Comparison of ENCODE assay signal across 8 cellular contexts in genomic region chr1:207309775-207310273, GRCh38. TPM values are rescaled to one million over a fixed set of nuclear protein-coding genes. Genes with fewer than 3 reads are reported as not detected.
DNase-seq lines count a peak whose midpoint lies in the region; ATAC-seq and TF ChIP-seq lines count a peak whose summit lies in the region.

No MANE protein-coding gene starts in this region.

- H3K27ac Mint-ChIP-seq in activated T-cell treated with anti-CD3 and anti-CD28 coated beads, Interleukin-2, amount 50 U/mL, for 24 hours = no peak overlapping the region

- H3K27ac ChIP-seq in SJCRH30 (peak overlapping the region; percentile 35), esophagus squamous epithelium (peak overlapping the region in 3 of 4 donors; percentile 55 to 66 (median 63)), osteoblast (ENCODE audit: low read depth, low read length) (no peak overlapping the region)

- no peak for TF ChIP-seq POLR2A in esophagus squamous epithelium (IDR thresholded peaks at IDR 0.05)

- H3K4me3 Mint-ChIP-seq in activated T-cell treated with anti-CD3 and anti-CD28 coated beads, Interleukin-2, amount 50 U/mL, for 24 hours = peak overlapping the region; percentile 18

- ATAC-seq in HG02642 (IDR thresholded peaks at IDR 0.05; ENCODE audit: poor library complexity, unreplicated experiment) = no peak

- peak overlapping the region; percentile 65 for H3K4me2 ChIP-seq in osteoblast (ENCODE audit: insufficient read depth, low read length)

- H3K4me1 ChIP-seq in SJCRH30 (peaks cover 20% of the 10 kb centered on the region), esophagus squamous epithelium (peaks cover 6 to 27% (median 10%) of the 10 kb centered on the region in 3 donors), osteoblast (ENCODE audit: insufficient read depth, low read length) (peaks cover 6% of the 10 kb centered on the region)

- H3K27me3 Mint-ChIP-seq in activated T-cell treated with anti-CD3 and anti-CD28 coated beads, Interleukin-2, amount 50 U/mL, for 24 hours = no peaks in the 10 kb centered on the region

- H3K79me2 ChIP-seq in osteoblast (ENCODE audit: insufficient read depth, low read length) = no peaks in the 10 kb centered on the region

- H3K4me1 Mint-ChIP-seq in activated T-cell treated with anti-CD3 and anti-CD28 coated beads, Interleukin-2, amount 50 U/mL, for 24 hours (ENCODE audit: low read depth) = peaks cover 22% of the 10 kb centered on the region

- H3K36me3 Mint-ChIP-seq in activated T-cell treated with anti-CD3 and anti-CD28 coated beads, Interleukin-2, amount 50 U/mL, for 24 hours (ENCODE audit: low read depth) = no peaks in the 10 kb centered on the region

- TF ChIP-seq CTCF in esophagus squamous epithelium (IDR thresholded peaks at IDR 0.05) (no peak), osteoblast (IDR thresholded peaks at IDR 0.05; ENCODE audit: extremely low read depth, low read depth, low read length) (no peak)

- no peaks in the 10 kb centered on the region for H3K9me3 Mint-ChIP-seq in activated T-cell treated with anti-CD3 and anti-CD28 coated beads, Interleukin-2, amount 50 U/mL, for 24 hours

- H3K27me3 ChIP-seq in SJCRH30 (no peaks in the 10 kb centered on the region), esophagus squamous epithelium (no peaks in the 10 kb centered on the region), osteoblast (ENCODE audit: insufficient read depth, low read length) (no peaks in the 10 kb centered on the region)

- peak overlapping the region; percentile 56 for H2AFZ ChIP-seq in osteoblast (ENCODE audit: low read length)

- H3K36me3 ChIP-seq in SJCRH30 (no peaks in the 10 kb centered on the region), esophagus squamous epithelium (no peaks in the 10 kb centered on the region), osteoblast (ENCODE audit: insufficient read depth, low read length) (no peaks in the 10 kb centered on the region)

- no peak for DNase-seq in activated T-cell treated with anti-CD3 and anti-CD28 coated beads, Interleukin-2, amount 50 U/mL, for 24 hours
- DNase-seq in activated T-cell treated with anti-CD3 and anti-CD28 coated beads, Interleukin-2, amount 50 U/mL, for 48 hours = no peak
- DNase-seq in SJCRH30 = peak; percentile 64 to 67
- DNase-seq in esophagus squamous epithelium (lab: John Stamatoyannopoulos, UW) = no peak
- DNase-seq in osteoblast (ENCODE audit: insufficient read length, low spot score, missing footprints) = peak; percentile 66
- no peak for DNase-seq in stimulated activated CD4-positive, alpha-beta T cell treated with anti-CD3 and anti-CD28 coated beads, Interleukin-15, amount 100 ng/mL, for 24 hours
- no peak for DNase-seq in ureter (ENCODE audit: low spot score)

- H3K4me3 ChIP-seq in SJCRH30 (peak overlapping the region; percentile 43), esophagus squamous epithelium (peak overlapping the region in 1 of 4 donors; percentile 27), osteoblast (ENCODE audit: insufficient read depth, low read length) (peak overlapping the region; percentile 33)

- H3K9me3 ChIP-seq in SJCRH30 (replicated peaks) (no peaks in the 10 kb centered on the region), esophagus squamous epithelium (no peaks in the 10 kb centered on the region), osteoblast (ENCODE audit: low read depth, low read length) (no peaks in the 10 kb centered on the region)

- intact Hi-C loops in esophagus squamous epithelium (cut with DNase I) = no loop called here

- 23 to 27% methylated on average over 4 of the region's 4 CpGs for WGBS in esophagus squamous epithelium, 2 donors

- no peaks in the 10 kb centered on the region for H4K20me1 ChIP-seq in osteoblast (ENCODE audit: insufficient read depth, low read length)

RNA-seq across cellular contexts. Expression of gene CD55, which starts 11.7 kb away (rescaled TPM):
- total RNA-seq in SJCRH30 (2014; rRNA removed; shearing (Covaris generic)) = 22.3 and 22.9 TPM in 2 replicates
- total RNA-seq in esophagus squamous epithelium = 100 to 1,000 TPM in 1 of 4 donors, 10 to 100 TPM in 3; 36.5 to 100 (median 72.2) TPM
- 5.6 and 9.0 TPM in 2 replicates for total RNA-seq in osteoblast
- total RNA-seq in ureter = 89.0 TPM

Comparison
In these comparisons a context has a peak if more than half of its experiments do, and no peak if none do; other contexts are left out.
1. DNase-seq: peak in SJCRH30 (2 of 2) and osteoblast (single experiment); none in activated T-cell treated with anti-CD3 and anti-CD28 coated beads, Interleukin-2, amount 50 U/mL, for 24 hours (single experiment), activated T-cell treated with anti-CD3 and anti-CD28 coated beads, Interleukin-2, amount 50 U/mL, for 48 hours (0 of 2), esophagus squamous epithelium (single experiment), stimulated activated CD4-positive, alpha-beta T cell treated with anti-CD3 and anti-CD28 coated beads, Interleukin-15, amount 100 ng/mL, for 24 hours (single experiment) and ureter (single experiment).